Comparison of ENCODE assay signal across 1 cellular context in the genomic region with DNA sequence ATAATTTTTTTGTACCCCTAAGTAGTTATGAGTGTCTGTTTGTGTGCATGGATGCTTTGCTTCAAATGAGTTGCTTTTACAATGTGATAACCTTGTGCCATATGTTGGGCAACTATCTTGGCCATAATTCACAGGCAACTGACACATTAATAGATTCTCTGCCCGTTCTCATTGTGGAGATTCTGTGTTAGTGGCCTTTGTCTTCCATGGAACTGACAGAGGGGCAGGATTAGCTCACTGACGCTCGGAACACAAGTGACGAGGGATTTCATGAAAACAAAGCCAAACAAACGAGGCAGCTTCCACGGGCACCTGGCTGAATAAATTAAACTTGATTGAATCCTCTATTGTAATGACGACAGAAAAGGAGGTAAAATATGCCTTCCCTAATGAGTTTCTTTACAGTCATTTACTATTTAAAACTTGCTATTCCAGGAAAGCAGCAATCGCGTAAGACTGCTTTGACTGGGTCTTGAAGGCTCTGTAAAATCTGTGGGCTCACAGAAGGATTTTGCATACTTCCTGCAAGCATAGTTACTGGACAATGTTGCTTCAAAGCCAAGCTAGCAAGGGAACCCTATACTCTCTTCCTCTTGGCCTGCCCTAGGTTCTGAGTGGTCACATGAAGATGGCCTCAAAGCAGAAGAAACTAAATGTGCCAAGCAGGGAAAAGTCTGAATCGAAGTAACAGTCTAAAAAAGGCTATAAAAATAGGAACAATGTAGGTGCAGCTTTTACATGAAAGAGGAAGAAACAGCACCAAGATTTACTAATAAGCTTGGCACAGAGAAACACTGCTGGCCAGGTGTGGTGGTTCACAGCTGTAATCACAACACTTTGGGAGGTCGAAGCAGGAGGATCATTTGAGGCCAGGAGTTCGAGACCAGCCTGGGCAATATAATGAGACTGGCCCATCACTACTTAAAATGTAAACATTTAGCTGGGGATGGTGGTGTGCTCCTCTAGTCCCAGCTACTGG.
TF ChIP-seq lines count a peak whose summit lies in the region.

No MANE protein-coding gene starts in this region.

TF ChIP-seq in HEK293, 187 proteins besides CTCF, POLR2A, EP300 and RAD21 (continued from another document):
- TF ChIP-seq ZBTB10 (tag by site-specific recombination; IDR thresholded peaks at IDR 0.05) (no peak), ZNF335 (tag by site-specific recombination; conservative IDR thresholded peaks at IDR 0.05) (peak; percentile 33; the same call in 1 of the 2 replicates)
